17 cellular contexts compared by ENCODE assay signal in genomic region chr12:117513353-117513752, GRCh38.
DNase-seq lines count a peak whose midpoint lies in the region; ATAC-seq, FAIRE-seq and TF ChIP-seq lines count a peak whose summit lies in the region.
"Had no signal": no experiment of that assay in that cellular context is flagged by ENCODE, and none has a peak within 500 bp of the region (broad histone marks: within the 10 kb centered on the region; RNA-seq: fewer than 3 reads in every experiment).

No MANE protein-coding gene starts in this region.

- H4K5ac ChIP-seq in H1 (ENCODE audit: insufficient read length, low read depth, low read length) = peak overlapping the region; percentile 1

- H2BK12ac ChIP-seq in H1 (ENCODE audit: low read depth, low read length) = 0 out of 2 replicates have a peak overlapping the region, but pooled peaks have one; percentile 69

- CTCF ChIA-PET in H1 (lab: Charles Lee; ENCODE audit: partially characterized antibody) = interaction anchor here (0.8 kb wide), 1 partner anchor 40 kb away, joined by 3 read pairs; no protein-coding TSS in a partner anchor

- H2BK15ac ChIP-seq in H1 (ENCODE audit: low read length) = no peak overlapping the region

- no peak overlapping the region for H3K9ac ChIP-seq in H1 (replicated peaks in 1 of 4; ENCODE audit: extremely low read depth in 1 of 4, low read depth in 3 of 4, low read length in 3 of 4)

- H4K8ac ChIP-seq in H1 (ENCODE audit: extremely low read depth, insufficient read depth, low read length) = no peak overlapping the region; the same call in 1 of the 2 replicates

- peak overlapping the region; percentile 10; the same call in 1 of the 2 replicates for H3K18ac ChIP-seq in H1 (ENCODE audit: extremely low read depth, low read length)

- no peak overlapping the region for H3K23ac ChIP-seq in H1 (ENCODE audit: insufficient read length)

- H4K20me1 ChIP-seq in H1 (replicated peaks in 1 of 2; ENCODE audit: control insufficient read depth in 1 of 2, insufficient read depth in 2 of 2, low read length in 2 of 2) = no peaks in the 10 kb centered on the region

- peaks cover 6% of the 10 kb centered on the region; the same call in 1 of the 2 replicates for H3K23me2 ChIP-seq in H1 (ENCODE audit: low read depth, low read length)

- FAIRE-seq in H1 (lab: Jason Lieb, UNC) = no peak
- FAIRE-seq: endothelial cell of umbilical vein, keratinocyte had no signal

- H2AK5ac ChIP-seq in H1 (ENCODE audit: low read depth, low read length) = peak overlapping the region; percentile 75; the same call in 1 of the 2 replicates

- no peak for TF ChIP-seq CTCF in H1 (IDR thresholded peaks at IDR 0.05; ENCODE audit: control extremely low read depth in 1 of 3, insufficient read depth in 1 of 3, low read depth in 1 of 3, low read length in 3 of 3)

- H4K91ac ChIP-seq in H1 (replicated peaks; ENCODE audit: insufficient read length, low read length) = peak overlapping the region; percentile 25

- H3K79me1 ChIP-seq in H1 (ENCODE audit: low read depth, low read length) = no peaks in the 10 kb centered on the region

- TF ChIP-seq EP300 in H1 (IDR thresholded peaks at IDR 0.05; ENCODE audit: borderline replicate concordance in 1 of 2, low read depth in 2 of 2, low read length in 2 of 2) = no peak

- H3K4me3 ChIP-seq in H1 (ENCODE audit: extremely low read depth in 1 of 4, insufficient read depth in 2 of 4, low read depth in 3 of 4, low read length in 4 of 4) = no peak overlapping the region

- H3K14ac ChIP-seq in H1 (ENCODE audit: insufficient read length) = no peak overlapping the region

- H2BK120ac ChIP-seq in H1 (replicated peaks; ENCODE audit: low read depth, low read length) = no peak overlapping the region

- H3K27ac ChIP-seq in H1 (ENCODE audit: low read depth, low read length) = no peak overlapping the region
- H3K27ac ChIP-seq: 22Rv1 had no signal

- H3K4ac ChIP-seq in H1 (replicated peaks; ENCODE audit: insufficient read length, low read depth, low read length) = no peak overlapping the region

- no peak for TF ChIP-seq RAD21 in H1 (IDR thresholded peaks at IDR 0.05 in 1 of 2, conservative IDR thresholded peaks at IDR 0.05 in 1 of 2; ENCODE audit: low read depth in 2 of 2, low read length in 2 of 2)

- H2BK5ac ChIP-seq in H1 (ENCODE audit: low read depth, low read length) = 0 out of 2 replicates have a peak overlapping the region, but pooled peaks have one; percentile 4

- no peak overlapping the region for H3K56ac ChIP-seq in H1 (replicated peaks; ENCODE audit: insufficient read length, low read depth, low read length)

- H3K9me3 ChIP-seq in H1 (ENCODE audit: insufficient read depth in 2 of 2, low read depth in 1 of 2, low read length in 1 of 2) = no peaks in the 10 kb centered on the region

- no peak overlapping the region for H2BK20ac ChIP-seq in H1 (ENCODE audit: low read length)

- WGBS in H1 (ENCODE audit: extremely low coverage in 1 of 2, insufficient coverage in 1 of 2, insufficient read length in 1 of 2, insufficient replicate concordance in 2 of 2, low coverage in 1 of 2, low lambda C conversion rate in 2 of 2, missing lambda C conversion rate in 1 of 2), 2 experiments = 85% methylated on average over 4 of the region's 4 CpGs; no CpG with 5 or more reads in 1 of the 2 experiments

- ATAC-seq in GM21717 (IDR thresholded peaks at IDR 0.05; ENCODE audit: unreplicated experiment) = no peak
- ATAC-seq: naive thymus-derived CD8-positive, alpha-beta T cell; stimulated activated naive CD8-positive, alpha-beta T cell treated with anti-CD3 and anti-CD28 coated beads, Interleukin-15, amount 100 ng/mL, for 72 hours had no signal

- no peak overlapping the region for H2AFZ ChIP-seq in H1 (ENCODE audit: low read length)

- TF ChIP-seq POLR2A in H1 (IDR thresholded peaks at IDR 0.05; ENCODE audit: control extremely low read depth in 1 of 2, low read depth in 2 of 2, low read length in 2 of 2) = no peak

- peaks cover 0 to 11% (median 9%) of the 10 kb centered on the region in 4 experiments; a peak in 3 of 7 replicates for H3K4me1 ChIP-seq in H1 (replicated peaks in 1 of 4; ENCODE audit: control insufficient read depth in 3 of 4, insufficient read depth in 4 of 4, low read length in 3 of 4)

- peak overlapping the region in 1 of 2 experiments; percentile 67; a peak in 1 of 4 replicates for H3K4me2 ChIP-seq in H1 (ENCODE audit: insufficient read depth in 1 of 2, low read depth in 2 of 2, low read length in 2 of 2)

- H3K27me3 ChIP-seq in H1 (replicated peaks in 1 of 4; ENCODE audit: control insufficient read depth in 3 of 4, extremely low read depth in 1 of 4, insufficient read depth in 3 of 4, low read length in 3 of 4) = no peaks in the 10 kb centered on the region

- DNase-seq in DMS 273 (lab: John Stamatoyannopoulos, UW; ENCODE audit: unreplicated experiment) (peak; percentile 58), DMS 273 treated with DMSO at 0.1 percent for 48 hours (lab: John Stamatoyannopoulos, UW) (no peak), NCI-H69 (lab: John Stamatoyannopoulos, UW) (peak; percentile 74), H1 (ENCODE audit: low read depth in 1 of 2, low spot score in 2 of 2) (no peak), medulla oblongata (ENCODE audit: extremely low spot score) (peak; percentile 27), kidney tubule cell (ENCODE audit: low spot score) (no peak)
- no peak for DNase-seq in stimulated activated CD4-positive, alpha-beta T cell treated with anti-CD3 and anti-CD28 coated beads, Interleukin-15, amount 100 ng/mL, for 24 hours
- DNase-seq: activated B cell treated with CpG ODN at 0.5 μM for 24 hours; activated naive CD4-positive, alpha-beta T cell treated with anti-CD3 and anti-CD28 coated beads, Interleukin-2, amount 50 U/mL, for 16 hours; GOT3; naive thymus-derived CD8-positive, alpha-beta T cell; NCI-H1436 treated with DMSO at 0.1 percent for 48 hours; stimulated activated naive CD8-positive, alpha-beta T cell treated with anti-CD3 and anti-CD28 coated beads, Interleukin-15, amount 100 ng/mL, for 72 hours had no signal

- H3K79me2 ChIP-seq in H1 (ENCODE audit: control insufficient read depth in 1 of 2, insufficient read depth in 2 of 2, low read length in 2 of 2) = no peaks in the 10 kb centered on the region

- POLR2A ChIA-PET in H1 (lab: Charles Lee; ENCODE audit: partially characterized antibody) = interaction anchor here (1.2 kb wide), 1 partner anchor 8 kb away, joined by 3 read pairs; no protein-coding TSS in a partner anchor

- no peaks in the 10 kb centered on the region for H3K36me3 ChIP-seq in H1 (ENCODE audit: control insufficient read depth in 2 of 4, insufficient read depth in 4 of 4, low read length in 3 of 4)

TF ChIP-seq in H1, 55 proteins besides CTCF, POLR2A, EP300 and RAD21:
- TF ChIP-seq SRF (IDR thresholded peaks at IDR 0.05; ENCODE audit: low read depth, low read length) (no peak), TCF12 (IDR thresholded peaks at IDR 0.05; ENCODE audit: low read depth, low read length) (no peak), SIX5 (IDR thresholded peaks at IDR 0.05; ENCODE audit: low read depth, low read length) (no peak), JUN (IDR thresholded peaks at IDR 0.05; ENCODE audit: low read depth, low read length) (no peak), KDM5A (IDR thresholded peaks at IDR 0.05; ENCODE audit: low read length) (no peak), CEBPB (IDR thresholded peaks at IDR 0.05; ENCODE audit: low read depth, low read length) (no peak), NRF1 (IDR thresholded peaks at IDR 0.05; ENCODE audit: low read depth, low read length) (no peak), MAFK (IDR thresholded peaks at IDR 0.05; ENCODE audit: low read depth, low read length) (no peak), KDM4A (IDR thresholded peaks at IDR 0.05; ENCODE audit: low read depth, low read length, severe bottlenecking) (no peak), SIRT6 (IDR thresholded peaks at IDR 0.05; ENCODE audit: low read length) (no peak), RBBP5 (IDR thresholded peaks at IDR 0.05; ENCODE audit: borderline replicate concordance, low read depth, low read length) (no peak), TBP (IDR thresholded peaks at IDR 0.05; ENCODE audit: low read depth, low read length) (no peak), RNF2 (IDR thresholded peaks at IDR 0.05; ENCODE audit: borderline replicate concordance, low read depth, low read length, missing control alignments, poor library complexity, severe bottlenecking) (no peak), CBX5 (IDR thresholded peaks at IDR 0.05; ENCODE audit: low read depth, low read length) (no peak)

Comparison
In these comparisons a context has a peak if more than half of its experiments do, and no peak if none do; other contexts are left out.
1. DNase-seq: peak in DMS 273 (single experiment), NCI-H69 (single experiment) and medulla oblongata (single experiment); none in DMS 273 treated with DMSO at 0.1 percent for 48 hours (single experiment), H1 (0 of 2), kidney tubule cell (single experiment) and stimulated activated CD4-positive, alpha-beta T cell treated with anti-CD3 and anti-CD28 coated beads, Interleukin-15, amount 100 ng/mL, for 24 hours (single experiment).